Comparison of ENCODE assay signal across 21 cellular contexts in genomic region chr11:69940246-69940610, GRCh38.
A peak's percentile ranks its signal among the peaks of the same experiment; 100 is the strongest.
DNase-seq lines count a peak whose midpoint lies in the region; ATAC-seq and TF ChIP-seq lines count a peak whose summit lies in the region.
"Had no signal": no experiment of that assay in that cellular context is flagged by ENCODE, and none has a peak within 500 bp of the region (broad histone marks: within the 10 kb centered on the region; RNA-seq: fewer than 3 reads in every experiment).

No MANE protein-coding gene starts in this region.

- no peaks in the 10 kb centered on the region for H3K27me3 ChIP-seq in ascending aorta
- H3K27me3 ChIP-seq in ovary: no peaks in the 10 kb centered on the region
- no peaks in the 10 kb centered on the region for H3K27me3 ChIP-seq in upper lobe of left lung

- H3K27ac ChIP-seq in ascending aorta (peak overlapping the region; percentile 84 to 96), ovary (peak overlapping the region; percentile 54 to 95), upper lobe of left lung (peak overlapping the region; percentile 50 to 83 (median 76))

- H3K27me3 Mint-ChIP-seq in glutamatergic neuron (ENCODE audit: unreplicated experiment): peaks cover 3% of the 10 kb centered on the region

- TF ChIP-seq POLR2A in ovary (IDR thresholded peaks at IDR 0.05) (no peak), upper lobe of left lung (IDR thresholded peaks at IDR 0.05) (no peak)

- H3K4me1 ChIP-seq in ascending aorta (peaks cover 0 to 21% of the 10 kb centered on the region in 2 donors), ovary (ENCODE audit: insufficient read depth) (peaks cover 4% of the 10 kb centered on the region), upper lobe of left lung (peaks cover 6 to 12% (median 10%) of the 10 kb centered on the region in 4 donors)

- no peak overlapping the region for H3K27ac Mint-ChIP-seq in glutamatergic neuron (ENCODE audit: unreplicated experiment)
- H3K27ac Mint-ChIP-seq: activated CD4-positive, alpha-beta T cell treated with anti-CD3 and anti-CD28 coated beads, Interleukin-2, amount 10 ng/mL, durations not matched to agents 24 days and 14 days; B cell; IgD-negative memory B cell; stimulated activated memory B cell treated with anti-CD40 and anti-IgM and Interleukin-4, amounts not matched to agents 10 μg/mL and 1 μg/mL and 100 μg/mL, for 72 hours had no signal

- H3K9me3 Mint-ChIP-seq in glutamatergic neuron (ENCODE audit: unreplicated experiment): peaks cover 2% of the 10 kb centered on the region
- H3K9me3 Mint-ChIP-seq: activated CD4-positive, alpha-beta T cell treated with anti-CD3 and anti-CD28 coated beads, Interleukin-2, amount 10 ng/mL, durations not matched to agents 24 days and 14 days had no signal

- ATAC-seq in upper lobe of left lung (ENCODE audit: low FRiP score in 2 of 2): no peak

- H3K4me3 ChIP-seq in ascending aorta (no peak overlapping the region), ovary (no peak overlapping the region), upper lobe of left lung (no peak overlapping the region)

- H3K4me1 Mint-ChIP-seq in glutamatergic neuron (ENCODE audit: low read depth, unreplicated experiment): no peaks in the 10 kb centered on the region
- H3K4me1 Mint-ChIP-seq: activated CD4-positive, alpha-beta T cell treated with anti-CD3 and anti-CD28 coated beads, Interleukin-2, amount 10 ng/mL, durations not matched to agents 24 days and 14 days; B cell; IgD-negative memory B cell; naive B cell; stimulated activated memory B cell treated with anti-CD40 and anti-IgM and Interleukin-4, amounts not matched to agents 10 μg/mL and 1 μg/mL and 100 μg/mL, for 72 hours had no signal

- DNase-seq in ascending aorta (ENCODE audit: low spot score in 2 of 2) (no peak), glutamatergic neuron (peak; percentile 2), ovary (no peak), upper lobe of left lung (no peak), GDM1 (lab: John Stamatoyannopoulos, UW) (no peak), epidermal melanocyte (ENCODE audit: insufficient read length, low spot score) (no peak)
- no peak for DNase-seq in activated T-cell treated with anti-CD3 and anti-CD28 coated beads, Interleukin-2, amount 50 U/mL, for 1 hour
- DNase-seq: activated CD4-positive, alpha-beta T cell treated with anti-CD3 and anti-CD28 coated beads, Interleukin-2, amount 10 ng/mL, durations not matched to agents 24 days and 14 days; activated CD8-positive, alpha-beta memory T cell treated with anti-CD3 and anti-CD28 coated beads, Interleukin-2, amount 50 U/mL, for 48 hours; activated gamma-delta T cell treated with Interleukin-2 at 50 U/mL for 16 hours; Calu3; foreskin melanocyte; GOT3; MM.1S; naive B cell; NCI-H2029; NCI-H446; SW 1271 had no signal

- TF ChIP-seq CTCF in ascending aorta (IDR thresholded peaks at IDR 0.05) (no peak), glutamatergic neuron (IDR thresholded peaks at IDR 0.05; ENCODE audit: partially characterized antibody, unreplicated experiment) (no peak), ovary (IDR thresholded peaks at IDR 0.05) (no peak), upper lobe of left lung (IDR thresholded peaks at IDR 0.05) (no peak)

- no peaks in the 10 kb centered on the region for H3K9me3 ChIP-seq in ascending aorta
- no peaks in the 10 kb centered on the region for H3K9me3 ChIP-seq in ovary
- H3K9me3 ChIP-seq in upper lobe of left lung: no peaks in the 10 kb centered on the region

- H3K36me3 Mint-ChIP-seq in glutamatergic neuron (ENCODE audit: unreplicated experiment): no peaks in the 10 kb centered on the region
- H3K36me3 Mint-ChIP-seq: stimulated activated memory B cell treated with anti-CD40 and anti-IgM and Interleukin-4, amounts not matched to agents 10 μg/mL and 1 μg/mL and 100 μg/mL, for 72 hours had no signal

- H3K4me3 Mint-ChIP-seq in glutamatergic neuron (ENCODE audit: unreplicated experiment): no peak overlapping the region
- H3K4me3 Mint-ChIP-seq: activated CD4-positive, alpha-beta T cell treated with anti-CD3 and anti-CD28 coated beads, Interleukin-2, amount 10 ng/mL, durations not matched to agents 24 days and 14 days; B cell; IgD-negative memory B cell; naive B cell; stimulated activated memory B cell treated with anti-CD40 and anti-IgM and Interleukin-4, amounts not matched to agents 10 μg/mL and 1 μg/mL and 100 μg/mL, for 72 hours had no signal

- 74 to 81% (median 76%) methylated on average over 6 of the region's 6 CpGs for WGBS in ovary, 3 donors
- WGBS in upper lobe of left lung, 2 donors: 65 to 77% methylated on average over 6 of the region's 6 CpGs

- intact Hi-C loops in ascending aorta (cut with DNase I) (loop anchor here (10.0 kb wide), 1 partner anchor 135 kb away; the partner anchor contains the start of gene ANO1), ovary (cut with DNase I) (no loop called here)

- TF ChIP-seq EP300 in ovary (IDR thresholded peaks at IDR 0.05): no peak
- TF ChIP-seq EP300 in upper lobe of left lung (IDR thresholded peaks at IDR 0.05): no peak

- no peaks in the 10 kb centered on the region for H3K36me3 ChIP-seq in ascending aorta
- no peaks in the 10 kb centered on the region for H3K36me3 ChIP-seq in ovary
- H3K36me3 ChIP-seq in upper lobe of left lung: no peaks in the 10 kb centered on the region
